37 cellular contexts compared by ENCODE assay signal in the genomic region with DNA sequence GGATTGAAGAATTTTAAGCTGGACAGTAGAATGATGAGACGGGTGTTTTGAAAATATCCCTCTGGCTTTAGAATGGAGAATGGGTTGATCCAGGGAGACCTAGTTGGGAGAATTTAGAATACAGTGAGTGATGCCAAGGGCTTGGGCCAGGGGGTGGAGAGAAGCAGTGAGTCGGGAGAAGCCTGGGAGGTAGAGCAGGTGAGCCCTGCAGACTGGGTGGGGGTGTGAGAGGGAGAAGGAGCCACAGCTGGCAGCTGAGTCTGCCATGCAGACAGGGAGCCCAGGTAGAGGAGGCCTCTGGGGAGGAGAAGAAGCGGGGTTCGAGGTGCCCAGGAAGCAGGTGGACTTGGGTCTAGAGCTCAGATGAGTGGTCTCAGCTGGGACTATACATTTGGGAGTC. TPM values are rescaled to one million over a fixed set of nuclear protein-coding genes. Genes with fewer than 3 reads are reported as not detected.
"Had no signal": no experiment of that assay in that cellular context is flagged by ENCODE, and none has a peak within 500 bp of the region (broad histone marks: within the 10 kb centered on the region; RNA-seq: fewer than 3 reads in every experiment).

No MANE protein-coding gene starts in this region.

- FAIRE-seq: bronchial epithelial cell, TTC549 had no signal

- H3K27me3 ChIP-seq: ascending aorta, cardiac muscle cell had no signal

- H3K9me3 ChIP-seq: ascending aorta had no signal

- H3K36me3 Mint-ChIP-seq: activated CD4-positive, alpha-beta memory T cell treated with anti-CD3 and anti-CD28 coated beads for 36 hours; activated naive CD8-positive, alpha-beta T cell treated with anti-CD3 and anti-CD28 coated beads, Interleukin-2, amount 10 ng/mL, durations not matched to agents 7 days and 5 days; brain had no signal

- ATAC-seq: activated CD8-positive, alpha-beta T cell treated with anti-CD3 and anti-CD28 coated beads for 36 hours; activated naive CD8-positive, alpha-beta T cell treated with anti-CD3 and anti-CD28 coated beads, Interleukin-2, amount 50 U/mL, for 24 hours; activated T-cell treated with anti-CD3 and anti-CD28 coated beads, Interleukin-2, amount 50 U/mL, for 4 hours; T-cell; T-helper 17 cell had no signal

- H3K36me3 ChIP-seq: ascending aorta, cardiac muscle cell had no signal

- H3K4me1 ChIP-seq: ascending aorta had no signal

- H3K4me1 Mint-ChIP-seq: activated B cell treated with CpG ODN at 0.5 μM for 24 hours; activated naive CD8-positive, alpha-beta T cell treated with anti-CD3 and anti-CD28 coated beads, Interleukin-2, amount 10 ng/mL, durations not matched to agents 7 days and 5 days; activated naive CD8-positive, alpha-beta T cell treated with anti-CD3 and anti-CD28 coated beads, Interleukin-2, amount 50 U/mL, for 24 hours; brain; central memory CD8-positive, alpha-beta T cell had no signal

- H3K4me3 ChIP-seq: ascending aorta, cardiac muscle cell had no signal

- H3K4me3 Mint-ChIP-seq: activated B cell treated with CpG ODN at 0.5 μM for 24 hours; activated CD4-positive, alpha-beta memory T cell treated with anti-CD3 and anti-CD28 coated beads for 36 hours; activated CD4-positive, alpha-beta T cell treated with anti-CD3 and anti-CD28 coated beads, Interleukin-2, amount 10 ng/mL, durations not matched to agents 24 days and 14 days; activated CD8-positive, alpha-beta T cell treated with anti-CD3 and anti-CD28 coated beads for 36 hours; activated naive CD4-positive, alpha-beta T cell treated with anti-CD3 and anti-CD28 coated beads, Interleukin-2, amount 10 ng/mL, durations not matched to agents 7 days and 5 days; activated naive CD4-positive, alpha-beta T cell treated with anti-CD3 and anti-CD28 coated beads, Interleukin-2, amount 50 U/mL, for 24 hours; activated naive CD8-positive, alpha-beta T cell; activated naive CD8-positive, alpha-beta T cell treated with anti-CD3 and anti-CD28 coated beads, Interleukin-2, amount 10 ng/mL, durations not matched to agents 7 days and 5 days; activated naive CD8-positive, alpha-beta T cell treated with anti-CD3 and anti-CD28 coated beads, Interleukin-2, amount 50 U/mL, for 24 hours; activated T-cell treated with anti-CD3 and anti-CD28 coated beads, Interleukin-2, amount 50 U/mL, for 4 hours; central memory CD8-positive, alpha-beta T cell; T-cell; T-helper 17 cell; T-helper 2 cell treated with Interferon-gamma antibody and Interleukin-4, amounts not matched to agents 5 μg/mL and 100 μg/mL, for 36 hours had no signal

- H3K27ac Mint-ChIP-seq: activated B cell treated with CpG ODN at 0.5 μM for 24 hours; activated CD4-positive, alpha-beta memory T cell treated with anti-CD3 and anti-CD28 coated beads for 36 hours; activated CD4-positive, alpha-beta T cell treated with anti-CD3 and anti-CD28 coated beads, Interleukin-2, amount 10 ng/mL, durations not matched to agents 24 days and 14 days; activated CD8-positive, alpha-beta T cell treated with anti-CD3 and anti-CD28 coated beads for 36 hours; activated naive CD4-positive, alpha-beta T cell treated with anti-CD3 and anti-CD28 coated beads, Interleukin-2, amount 10 ng/mL, durations not matched to agents 7 days and 5 days; activated naive CD4-positive, alpha-beta T cell treated with anti-CD3 and anti-CD28 coated beads, Interleukin-2, amount 50 U/mL, for 24 hours; activated naive CD8-positive, alpha-beta T cell; activated naive CD8-positive, alpha-beta T cell treated with anti-CD3 and anti-CD28 coated beads, Interleukin-2, amount 10 ng/mL, durations not matched to agents 7 days and 5 days; activated naive CD8-positive, alpha-beta T cell treated with anti-CD3 and anti-CD28 coated beads, Interleukin-2, amount 50 U/mL, for 24 hours; activated T-helper 2 cell treated with anti-CD3 and anti-CD28 coated beads, Interferon-gamma antibody, Interleukin-2, Interleukin-4, amounts not matched to agents 10 μg/mL and 5 μg/mL and 100 μg/mL, durations not matched to agents 14 hours and 24 hours and 36 hours; brain; T-cell; T-helper 17 cell; T-helper 2 cell treated with Interferon-gamma antibody and Interleukin-4, amounts not matched to agents 5 μg/mL and 100 μg/mL, for 36 hours had no signal

- DNase-seq: activated B cell treated with CpG ODN at 0.5 μM for 24 hours; activated CD4-positive, alpha-beta memory T cell treated with anti-CD3 and anti-CD28 coated beads for 36 hours; activated CD4-positive, alpha-beta T cell treated with anti-CD3 and anti-CD28 coated beads for 4 hours; activated CD4-positive, alpha-beta T cell treated with anti-CD3 and anti-CD28 coated beads, Interleukin-2, amount 10 ng/mL, durations not matched to agents 24 days and 14 days; activated CD4-positive, alpha-beta T cell treated with anti-CD3 and anti-CD28 coated beads, Interleukin-2, amount 50 U/mL, for 1 hour; activated CD4-positive, alpha-beta T cell treated with anti-CD3 and anti-CD28 coated beads, Interleukin-2, amount 50 U/mL, for 4 hours; activated CD4-positive, CD25-positive, alpha-beta regulatory T cell treated with anti-CD3 and anti-CD28 coated beads, Interleukin-2, amount 50 U/mL, for 72 hours; activated CD8-positive, alpha-beta memory T cell treated with anti-CD3 and anti-CD28 coated beads, Interleukin-2, amount 50 U/mL, for 4 hours; activated CD8-positive, alpha-beta T cell treated with anti-CD3 and anti-CD28 coated beads for 36 hours; activated effector memory CD4-positive, alpha-beta T cell treated with Interleukin-2 at 50 U/mL for 16 hours; activated gamma-delta T cell; activated naive CD4-positive, alpha-beta T cell treated with anti-CD3 and anti-CD28 coated beads, Interleukin-2, amount 10 ng/mL, durations not matched to agents 7 days and 5 days; activated naive CD4-positive, alpha-beta T cell treated with Interleukin-2 at 50 U/mL for 16 hours; activated naive CD8-positive, alpha-beta T cell treated with anti-CD3 and anti-CD28 coated beads, Interleukin-2, amount 10 ng/mL, durations not matched to agents 7 days and 5 days; activated naive CD8-positive, alpha-beta T cell treated with anti-CD3 and anti-CD28 coated beads, Interleukin-2, amount 50 U/mL, for 24 hours; activated T-cell treated with anti-CD3 and anti-CD28 coated beads for 4 hours; activated T-cell treated with anti-CD3 and anti-CD28 coated beads, Interleukin-2, amount 50 U/mL, for 1 hour; activated T-cell treated with anti-CD3 and anti-CD28 coated beads, Interleukin-2, amount 50 U/mL, for 4 hours; amygdala; anterior cingulate cortex; caudate nucleus; cerebellar nuclear complex; T-cell; T-helper 17 cell; T-helper 9 cell had no signal

- H3K27me3 Mint-ChIP-seq: activated B cell treated with CpG ODN at 0.5 μM for 24 hours; activated CD4-positive, alpha-beta memory T cell treated with anti-CD3 and anti-CD28 coated beads for 36 hours; activated CD8-positive, alpha-beta T cell treated with anti-CD3 and anti-CD28 coated beads for 36 hours; activated naive CD4-positive, alpha-beta T cell treated with anti-CD3 and anti-CD28 coated beads, Interleukin-2, amount 50 U/mL, for 24 hours; activated naive CD8-positive, alpha-beta T cell; activated naive CD8-positive, alpha-beta T cell treated with anti-CD3 and anti-CD28 coated beads, Interleukin-2, amount 50 U/mL, for 24 hours; central memory CD8-positive, alpha-beta T cell; T-cell had no signal

- H3K9me3 Mint-ChIP-seq: activated naive CD4-positive, alpha-beta T cell treated with anti-CD3 and anti-CD28 coated beads, Interleukin-2, amount 50 U/mL, for 24 hours had no signal

- H3K27ac ChIP-seq: ascending aorta, cardiac muscle cell, VCaP had no signal

RNA-seq across cellular contexts. Expression of a gene that starts 18.2 kb away (rescaled TPM):
- total RNA-seq: activated B cell treated with CpG ODN at 0.5 μM for 24 hours; activated CD4-positive, alpha-beta memory T cell treated with anti-CD3 and anti-CD28 coated beads for 36 hours; activated CD4-positive, alpha-beta T cell treated with anti-CD3 and anti-CD28 coated beads, Interleukin-2, amount 10 ng/mL, durations not matched to agents 24 days and 14 days; activated CD8-positive, alpha-beta memory T cell treated with anti-CD3 and anti-CD28 coated beads for 36 hours; activated CD8-positive, alpha-beta T cell treated with anti-CD3 and anti-CD28 coated beads for 36 hours; activated naive CD8-positive, alpha-beta T cell treated with anti-CD3 and anti-CD28 coated beads, Interleukin-2, amount 10 ng/mL, durations not matched to agents 7 days and 5 days; activated T-cell treated with anti-CD3 and anti-CD28 coated beads, Interleukin-2, amount 50 U/mL, for 4 hours; activated T-helper 2 cell treated with anti-CD3 and anti-CD28 coated beads, Interferon-gamma antibody, Interleukin-2, Interleukin-4, amounts not matched to agents 10 μg/mL and 5 μg/mL and 100 μg/mL, durations not matched to agents 14 hours and 24 hours and 36 hours; ascending aorta had no signal
